In genomic region chr1:31238986-31239613, GRCh38 we compare ENCODE assay signal across 7 cellular contexts. TPM values are rescaled to one million over a fixed set of nuclear protein-coding genes. Genes with fewer than 3 reads are reported as not detected.
DNase-seq lines count a peak whose midpoint lies in the region; TF ChIP-seq lines count a peak whose summit lies in the region.

No MANE protein-coding gene starts in this region.

- H3K79me2 ChIP-seq in Karpas-422 (ENCODE audit: low read length): no peaks in the 10 kb centered on the region

- peaks cover 4% of the 10 kb centered on the region for H3K4me1 ChIP-seq in Karpas-422 (ENCODE audit: low read length)

- no peaks in the 10 kb centered on the region for H3K27me3 ChIP-seq in Karpas-422 (ENCODE audit: low read length)

- H3K9ac ChIP-seq in Karpas-422 (ENCODE audit: low read length): no peak overlapping the region

- H3K4me3 ChIP-seq in choroid plexus epithelial cell (ENCODE audit: low read depth, low read length): peak overlapping the region; percentile 41
- H3K4me3 ChIP-seq in Karpas-422 (ENCODE audit: low read length): no peak overlapping the region

- H4K20me1 ChIP-seq in Karpas-422 (ENCODE audit: insufficient read depth, low read depth, low read length): no peaks in the 10 kb centered on the region

- no peak for TF ChIP-seq CTCF in choroid plexus epithelial cell (conservative IDR thresholded peaks at IDR 0.05; ENCODE audit: low read depth, low read length)

- H3K9me3 ChIP-seq in Karpas-422 (ENCODE audit: low read length): no peaks in the 10 kb centered on the region

- H3K9me2 ChIP-seq in Karpas-422 (replicated peaks; ENCODE audit: insufficient read depth, low read length): no peaks in the 10 kb centered on the region

- no peak overlapping the region for H3K27ac ChIP-seq in Karpas-422 (ENCODE audit: low read length)

- no peaks in the 10 kb centered on the region for H3K36me3 ChIP-seq in Karpas-422 (ENCODE audit: insufficient read depth, low read length)

- H3K4me2 ChIP-seq in Karpas-422 (ENCODE audit: low read depth, low read length, poor library complexity, severe bottlenecking): no peak overlapping the region

- DNase-seq in D341Med (ENCODE audit: low spot score) (peak; percentile 81), KBM-7 (peak; percentile 45), choroid plexus epithelial cell (ENCODE audit: low read depth) (no peak), midbrain (lab: John Stamatoyannopoulos, UW) (peak; percentile 16), dedifferentiated amniotic fluid mesenchymal stem cell (ENCODE audit: extremely low spot score) (no peak), Karpas-422 (no peak)
- DNase-seq in stimulated activated CD4-positive, alpha-beta T cell treated with anti-CD3 and anti-CD28 coated beads, Interleukin-12 subunit alpha, Interleukin-12 subunit beta, amount 100 ng/mL, for 4 hours: no peak

- no peak overlapping the region for H2AFZ ChIP-seq in Karpas-422 (ENCODE audit: low read length)

- in situ Hi-C loops in KBM-7 (cut with MboI; ENCODE audit: low pct_unique_long_range_greater_than_20kb, low sequenced_read_pairs): no loop called here

RNA-seq across cellular contexts. Expression of gene NKAIN1, which starts 0.6 kb away (rescaled TPM):
- not detected in 2 replicates for total RNA-seq in Karpas-422 (2014; rRNA removed; shearing (Covaris generic); ENCODE audit: low replicate concordance)

RNA-seq across cellular contexts. Expression of gene SNRNP40, which starts 57.5 kb away (rescaled TPM):
- total RNA-seq in Karpas-422 (2014; rRNA removed; shearing (Covaris generic); ENCODE audit: low replicate concordance): 106 and 116 TPM in 2 replicates

RNA-seq across cellular contexts. Expression of gene ZCCHC17, which starts 57.7 kb away (rescaled TPM):
- total RNA-seq in Karpas-422 (2014; rRNA removed; shearing (Covaris generic); ENCODE audit: low replicate concordance): 18.5 and 19.3 TPM in 2 replicates

Comparison
In these comparisons a context has a peak if more than half of its experiments do, and no peak if none do; other contexts are left out.
1. DNase-seq: peak in D341Med (single experiment), KBM-7 (single experiment) and midbrain (single experiment); none in choroid plexus epithelial cell (single experiment), dedifferentiated amniotic fluid mesenchymal stem cell (single experiment), stimulated activated CD4-positive, alpha-beta T cell treated with anti-CD3 and anti-CD28 coated beads, Interleukin-12 subunit alpha, Interleukin-12 subunit beta, amount 100 ng/mL, for 4 hours (single experiment) and Karpas-422 (single experiment).